ENCODE assay signal across 8 cellular contexts in genomic region chr4:139177049-139177887, GRCh38. TPM values are rescaled to one million over a fixed set of nuclear protein-coding genes. Genes with fewer than 3 reads are reported as not detected.
DNase-seq lines count a peak whose midpoint lies in the region; ATAC-seq and TF ChIP-seq lines count a peak whose summit lies in the region.

TSS of gene ELF2 (minus strand) at chr4:139177218. CDS start at chr4:139137701, 39,517 bp downstream.

- peaks cover 25% of the 10 kb centered on the region for H3K4me1 ChIP-seq in lower lobe of right lung

- no peaks in the 10 kb centered on the region for H3K36me3 ChIP-seq in lower lobe of right lung

- peak within 1 kb of the TSS; percentile 89 for H3K27ac Mint-ChIP-seq in activated CD8-positive, alpha-beta T cell treated with anti-CD3 and anti-CD28 coated beads, Interleukin-2, amount 10 ng/mL, durations not matched to agents 7 days and 5 days

- no peaks in the 10 kb centered on the region for H3K9me3 ChIP-seq in lower lobe of right lung

- H3K4me3 ChIP-seq in lower lobe of right lung, result peak within 1 kb of the TSS; percentile 96

- no peak for TF ChIP-seq CTCF in lower lobe of right lung (IDR thresholded peaks at IDR 0.05)

- no peaks in the 10 kb centered on the region for H3K36me3 Mint-ChIP-seq in activated CD8-positive, alpha-beta T cell treated with anti-CD3 and anti-CD28 coated beads, Interleukin-2, amount 10 ng/mL, durations not matched to agents 7 days and 5 days (ENCODE audit: low read depth)

- peak within 1 kb of the TSS; percentile 98 for H3K27ac ChIP-seq in lower lobe of right lung

- no peaks in the 10 kb centered on the region for H3K9me3 Mint-ChIP-seq in activated CD8-positive, alpha-beta T cell treated with anti-CD3 and anti-CD28 coated beads, Interleukin-2, amount 10 ng/mL, durations not matched to agents 7 days and 5 days (ENCODE audit: insufficient read depth)

- POLR2A ChIA-PET in activated CD8-positive, alpha-beta T cell treated with anti-CD3 and anti-CD28 coated beads, Interleukin-2, amount 10 ng/mL, durations not matched to agents 7 days and 5 days (lab: Charles Lee), result interaction anchor here (0.6 to 3.4 kb wide), 7 partner anchors 88 to 432 kb away, joined by 3 to 28 read pairs (median 4); partner anchors contain the start of genes NAA15 and NDUFC1

- DNase-seq in CD1c-positive myeloid dendritic cell (ENCODE audit: extremely low spot score) (peak; percentile 95), NCI-H82 (lab: John Stamatoyannopoulos, UW) (peak; percentile 92), ecto neural progenitor cell (ENCODE audit: low spot score) (peak; percentile 90), lower lobe of right lung (peak; percentile 95)
- peak; percentile 86 for DNase-seq in activated CD8-positive, alpha-beta T cell treated with anti-CD3 and anti-CD28 coated beads, Interleukin-2, amount 10 ng/mL, durations not matched to agents 7 days and 5 days
- DNase-seq in stimulated activated CD4-positive, alpha-beta T cell treated with anti-CD3 and anti-CD28 coated beads, TNF-alpha, amount 100 ng/mL, for 1 hour (ENCODE audit: low read depth in 3 of 3, low spot score in 1 of 3), result peak; percentile 72 to 75 (median 72)

- H3K27me3 Mint-ChIP-seq in activated CD8-positive, alpha-beta T cell treated with anti-CD3 and anti-CD28 coated beads, Interleukin-2, amount 10 ng/mL, durations not matched to agents 7 days and 5 days (ENCODE audit: low read depth), result peaks cover 33% of the 10 kb centered on the region

- H3K4me1 Mint-ChIP-seq in activated CD8-positive, alpha-beta T cell treated with anti-CD3 and anti-CD28 coated beads, Interleukin-2, amount 10 ng/mL, durations not matched to agents 7 days and 5 days (ENCODE audit: low read depth), result peaks cover 14% of the 10 kb centered on the region

- CTCF ChIA-PET in activated CD8-positive, alpha-beta T cell treated with anti-CD3 and anti-CD28 coated beads, Interleukin-2, amount 10 ng/mL, durations not matched to agents 7 days and 5 days (lab: Charles Lee), result interaction anchor here (1.4 to 2.1 kb wide), 5 partner anchors 93 to 147 kb away, joined by 3 to 13 read pairs (median 9); partner anchors contain the start of gene NAA15

- intact Hi-C loops in lower lobe of right lung (cut with DNase I), result no loop called here

- ATAC-seq in GM19455 (IDR thresholded peaks at IDR 0.05; ENCODE audit: unreplicated experiment) (peak; percentile 38), HG03575 (IDR thresholded peaks at IDR 0.05; ENCODE audit: extremely low read depth, insufficient number of reproducible peaks, low FRiP score, unreplicated experiment) (peak; percentile 16), lower lobe of right lung (peak; percentile 90 to 95)
- ATAC-seq in activated CD8-positive, alpha-beta T cell treated with anti-CD3 and anti-CD28 coated beads, Interleukin-2, amount 10 ng/mL, durations not matched to agents 7 days and 5 days, result peak; percentile 60

- H3K4me3 Mint-ChIP-seq in activated CD8-positive, alpha-beta T cell treated with anti-CD3 and anti-CD28 coated beads, Interleukin-2, amount 10 ng/mL, durations not matched to agents 7 days and 5 days, result peak within 1 kb of the TSS; percentile 85

- H3K27me3 ChIP-seq in lower lobe of right lung (ENCODE audit: low read depth), result no peaks in the 10 kb centered on the region

RNA-seq across cellular contexts. Expression of gene ELF2, which starts in this region (rescaled TPM):
- 10 to 100 TPM; 34.3 to 36.3 TPM for total RNA-seq in activated CD8-positive, alpha-beta T cell treated with anti-CD3 and anti-CD28 coated beads, Interleukin-2, amount 10 ng/mL, durations not matched to agents 7 days and 5 days
- 54.0 TPM for total RNA-seq in lower lobe of right lung

Comparison
In these comparisons a context has a peak if more than half of its experiments do, and no peak if none do; other contexts are left out.
1. Peak in every context shown above with its lines: DNase-seq, ATAC-seq, H3K4me3 ChIP-seq and H3K27ac ChIP-seq.
2. ATAC-seq: peak in every context shown above with its lines; median percentile 92 in lower lobe of right lung; 60 in activated CD8-positive, alpha-beta T cell treated with anti-CD3 and anti-CD28 coated beads, Interleukin-2, amount 10 ng/mL, durations not matched to agents 7 days and 5 days; 38 in GM19455; 16 in HG03575.